ENCODE assay signal across 28 cellular contexts in the genomic region with DNA sequence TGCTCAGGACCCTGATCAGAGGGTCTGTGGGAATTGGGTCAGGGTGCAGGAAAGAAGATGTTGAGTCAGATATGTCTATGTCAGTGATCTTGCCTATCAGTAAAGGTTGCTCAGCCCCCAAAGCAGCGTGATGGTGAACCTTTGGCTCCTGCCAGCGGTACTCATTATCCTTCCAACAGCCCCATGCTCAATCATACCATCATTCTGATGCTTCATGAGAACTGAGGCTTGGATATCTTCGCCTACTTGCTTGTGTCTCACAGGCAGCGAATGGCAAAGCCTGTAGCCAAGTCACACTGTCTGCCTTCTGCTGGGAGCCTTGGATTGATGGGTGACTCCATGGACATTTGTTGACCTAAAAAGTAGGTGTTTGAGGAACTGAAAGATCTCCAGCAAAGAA.
"Had no signal": no experiment of that assay in that cellular context is flagged by ENCODE, and none has a peak within 500 bp of the region (broad histone marks: within the 10 kb centered on the region; RNA-seq: fewer than 3 reads in every experiment).

No MANE protein-coding gene starts in this region.

- H3K27me3 ChIP-seq: heart left ventricle, hepatocyte, right atrium auricular region, right lobe of liver, tibial nerve, vagina had no signal

- H3K36me3 ChIP-seq: heart left ventricle, lower lobe of right lung, right atrium auricular region, right lobe of liver, tibial nerve, vagina had no signal

- H2AFZ ChIP-seq: hepatocyte, parathyroid adenoma had no signal

- H3K9ac ChIP-seq: parathyroid adenoma had no signal

- DNase-seq: heart left ventricle; islet precursor cell; kidney glomerular epithelial cell; left cardiac atrium; lower lobe of right lung; mammary epithelial cell; mesenchymal stem cell; naive thymus-derived CD8-positive, alpha-beta T cell; nucleus accumbens; right lobe of liver; stimulated activated CD4-positive, alpha-beta T cell treated with anti-CD3 and anti-CD28 coated beads, Interleukin-12 subunit alpha, Interleukin-12 subunit beta, amount 100 ng/mL, for 4 hours; stimulated activated CD4-positive, alpha-beta T cell treated with anti-CD3 and anti-CD28 coated beads, Interleukin-15, amount 100 ng/mL, for 24 hours; stimulated activated CD4-positive, alpha-beta T cell treated with anti-CD3 and anti-CD28 coated beads, Interleukin-2, amount 100 ng/mL, for 24 hours; stimulated activated CD4-positive, alpha-beta T cell treated with anti-CD3 and anti-CD28 coated beads, Interleukin-4, amount 100 ng/mL, for 1 hour; stimulated activated naive B cell treated with anti-CD40 and anti-IgM and Interleukin-4, amounts not matched to agents 10 μg/mL and 1 μg/mL and 100 μg/mL, for 72 hours; substantia nigra had no signal

- H3K9me3 ChIP-seq: lower lobe of right lung, psoas muscle, right atrium auricular region, right lobe of liver, tibial nerve, vagina had no signal

- H3K36me3 Mint-ChIP-seq: naive thymus-derived CD8-positive, alpha-beta T cell; type B pancreatic cell had no signal

- ATAC-seq: heart left ventricle; left cardiac atrium; left lobe of liver; lower lobe of right lung; naive thymus-derived CD8-positive, alpha-beta T cell; psoas muscle; right lobe of liver; stimulated activated naive B cell treated with anti-CD40 and anti-IgM and Interleukin-4, amounts not matched to agents 10 μg/mL and 1 μg/mL and 100 μg/mL, for 72 hours had no signal

- H3K27ac ChIP-seq: hepatocyte, lower lobe of right lung, parathyroid adenoma, right atrium auricular region, right lobe of liver, skin epidermis, tibial nerve, vagina had no signal

- H3K27ac Mint-ChIP-seq: naive thymus-derived CD8-positive, alpha-beta T cell; nephron; stimulated activated naive B cell treated with anti-CD40 and anti-IgM and Interleukin-4, amounts not matched to agents 10 μg/mL and 1 μg/mL and 100 μg/mL, for 72 hours; stimulated activated naive CD8-positive, alpha-beta T cell treated with anti-CD3 and anti-CD28 coated beads, Interleukin-15, Interleukin-2, amounts not matched to agents 100 ng/mL and 50 ng/mL, for 24 hours; type B pancreatic cell had no signal

- H3K9me3 Mint-ChIP-seq: naive thymus-derived CD8-positive, alpha-beta T cell; nephron; stimulated activated naive B cell treated with anti-CD40 and anti-IgM and Interleukin-4, amounts not matched to agents 10 μg/mL and 1 μg/mL and 100 μg/mL, for 72 hours; stimulated activated naive CD8-positive, alpha-beta T cell treated with anti-CD3 and anti-CD28 coated beads, Interleukin-15, Interleukin-2, amounts not matched to agents 100 ng/mL and 50 ng/mL, for 24 hours; type B pancreatic cell had no signal

- H3K27me3 Mint-ChIP-seq: stimulated activated naive CD8-positive, alpha-beta T cell treated with anti-CD3 and anti-CD28 coated beads, Interleukin-15, Interleukin-2, amounts not matched to agents 100 ng/mL and 50 ng/mL, for 24 hours; type B pancreatic cell had no signal

- H3K4me2 ChIP-seq: hepatocyte had no signal

- H3K4me3 ChIP-seq: heart left ventricle, hepatocyte, lower lobe of right lung, psoas muscle, right atrium auricular region, right lobe of liver, skin epidermis, tibial nerve, vagina had no signal

- H3K4me3 Mint-ChIP-seq: naive thymus-derived CD8-positive, alpha-beta T cell; nephron; neural crest cell; stimulated activated naive B cell treated with anti-CD40 and anti-IgM and Interleukin-4, amounts not matched to agents 10 μg/mL and 1 μg/mL and 100 μg/mL, for 72 hours; stimulated activated naive CD8-positive, alpha-beta T cell treated with anti-CD3 and anti-CD28 coated beads, Interleukin-15, Interleukin-2, amounts not matched to agents 100 ng/mL and 50 ng/mL, for 24 hours; type B pancreatic cell had no signal
